Comparison of ENCODE assay signal across 9 cellular contexts in the genomic region with DNA sequence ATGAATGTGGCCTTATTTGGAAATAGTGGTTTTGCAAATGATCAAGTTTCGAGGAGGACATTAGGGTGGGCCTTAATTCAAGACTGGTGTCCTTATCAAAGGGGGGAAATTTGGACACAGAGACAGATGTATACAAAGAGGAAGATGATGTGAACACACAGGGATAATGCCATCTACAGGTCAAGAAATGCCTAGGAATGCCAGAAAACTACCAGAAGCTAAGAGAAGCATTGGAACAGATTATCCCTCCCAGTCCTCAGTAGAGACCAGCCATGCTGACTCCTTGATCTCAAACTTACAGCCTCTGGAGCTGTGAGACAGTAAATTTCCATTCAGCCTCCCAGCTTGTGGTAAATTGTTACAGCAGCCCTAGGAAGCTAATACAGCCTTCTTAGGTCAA.
A peak's percentile ranks its signal among the peaks of the same experiment; 100 is the strongest.
DNase-seq lines count a peak whose midpoint lies in the region; ATAC-seq and TF ChIP-seq lines count a peak whose summit lies in the region.
"Had no signal": no experiment of that assay in that cellular context is flagged by ENCODE, and none has a peak within 500 bp of the region (broad histone marks: within the 10 kb centered on the region; RNA-seq: fewer than 3 reads in every experiment).

No MANE protein-coding gene starts in this region.

- H3K27ac Mint-ChIP-seq in natural killer cell treated with Interleukin-12 subunit alpha and Interleukin-12 subunit beta and Interleukin-15 and Interleukin-18, amount 100 ng/mL, for 72 hours = peak overlapping the region; percentile 41 to 75
- no peak overlapping the region for H3K27ac Mint-ChIP-seq in natural killer cell
- H3K27ac Mint-ChIP-seq: activated naive CD8-positive, alpha-beta T cell treated with anti-CD3 and anti-CD28 coated beads, Interleukin-2, amount 10 ng/mL, durations not matched to agents 7 days and 5 days had no signal

- intact Hi-C loops in natural killer cell (cut with micrococcal nuclease) = no loop called here

- no peak overlapping the region for H3K4me3 ChIP-seq in epithelial cell of esophagus (ENCODE audit: low read length)

- H3K27me3 Mint-ChIP-seq in natural killer cell treated with Interleukin-12 subunit alpha and Interleukin-12 subunit beta and Interleukin-15 and Interleukin-18, amount 100 ng/mL, for 72 hours = peaks cover 0 to 4% of the 10 kb centered on the region in 2 donors
- H3K27me3 Mint-ChIP-seq in natural killer cell (ENCODE audit: low read depth in 2 of 2) = peaks cover 19 to 35% of the 10 kb centered on the region in 2 donors

- TF ChIP-seq CTCF in natural killer cell (IDR thresholded peaks at IDR 0.05) = no peak
- TF ChIP-seq CTCF in epithelial cell of esophagus (IDR thresholded peaks at IDR 0.05; ENCODE audit: insufficient read depth, low read depth, low read length, missing control alignments) = no peak

- peaks cover 4% of the 10 kb centered on the region for H3K9me3 Mint-ChIP-seq in natural killer cell treated with Interleukin-12 subunit alpha and Interleukin-12 subunit beta and Interleukin-15 and Interleukin-18, amount 100 ng/mL, for 72 hours
- H3K9me3 Mint-ChIP-seq in natural killer cell = no peaks in the 10 kb centered on the region
- H3K9me3 Mint-ChIP-seq: activated naive CD8-positive, alpha-beta T cell treated with anti-CD3 and anti-CD28 coated beads, Interleukin-2, amount 10 ng/mL, durations not matched to agents 7 days and 5 days had no signal

- no peak for ATAC-seq in natural killer cell treated with Interleukin-12 subunit alpha and Interleukin-12 subunit beta and Interleukin-15 and Interleukin-18, amount 100 ng/mL, for 72 hours
- ATAC-seq in natural killer cell (no peak), GM21360 (IDR thresholded peaks at IDR 0.05; ENCODE audit: unreplicated experiment) (no peak)

- H3K4me3 Mint-ChIP-seq in natural killer cell treated with Interleukin-12 subunit alpha and Interleukin-12 subunit beta and Interleukin-15 and Interleukin-18, amount 100 ng/mL, for 72 hours = peak overlapping the region; percentile 62
- no peak overlapping the region for H3K4me3 Mint-ChIP-seq in natural killer cell

- peaks cover 27 to 46% of the 10 kb centered on the region in 2 donors for H3K4me1 Mint-ChIP-seq in natural killer cell treated with Interleukin-12 subunit alpha and Interleukin-12 subunit beta and Interleukin-15 and Interleukin-18, amount 100 ng/mL, for 72 hours (ENCODE audit: low read depth in 2 of 2)
- H3K4me1 Mint-ChIP-seq in natural killer cell = peaks cover 7 to 8% of the 10 kb centered on the region in 2 donors

- no peak for DNase-seq in natural killer cell treated with Interleukin-12 subunit alpha and Interleukin-12 subunit beta and Interleukin-15 and Interleukin-18, amount 100 ng/mL, for 72 hours (ENCODE audit: low spot score)
- no peak for DNase-seq in natural killer cell
- DNase-seq in NAMALWA (ENCODE audit: low spot score) = peak; percentile 13
- peak; percentile 3 for DNase-seq in epithelial cell of esophagus (ENCODE audit: low read depth)
- DNase-seq in NCI-H2171 (lab: John Stamatoyannopoulos, UW) = no peak
- no peak for DNase-seq in CD1c-positive myeloid dendritic cell (ENCODE audit: extremely low spot score)
- no peak for DNase-seq in inferior parietal cortex (ENCODE audit: extremely low spot score)
- DNase-seq: activated naive CD8-positive, alpha-beta T cell treated with anti-CD3 and anti-CD28 coated beads, Interleukin-2, amount 10 ng/mL, durations not matched to agents 7 days and 5 days had no signal

- peaks cover 7% of the 10 kb centered on the region for H3K36me3 Mint-ChIP-seq in natural killer cell treated with Interleukin-12 subunit alpha and Interleukin-12 subunit beta and Interleukin-15 and Interleukin-18, amount 100 ng/mL, for 72 hours
- H3K36me3 Mint-ChIP-seq in natural killer cell = no peaks in the 10 kb centered on the region
- H3K36me3 Mint-ChIP-seq: activated naive CD8-positive, alpha-beta T cell treated with anti-CD3 and anti-CD28 coated beads, Interleukin-2, amount 10 ng/mL, durations not matched to agents 7 days and 5 days had no signal

Comparison
In these comparisons a context has a peak if more than half of its experiments do, and no peak if none do; other contexts are left out.
1. H3K27ac Mint-ChIP-seq: peak in natural killer cell treated with Interleukin-12 subunit alpha and Interleukin-12 subunit beta and Interleukin-15 and Interleukin-18, amount 100 ng/mL, for 72 hours (2 of 2); none in natural killer cell (0 of 2).
2. DNase-seq: peak in NAMALWA (single experiment) and epithelial cell of esophagus (single experiment); none in natural killer cell treated with Interleukin-12 subunit alpha and Interleukin-12 subunit beta and Interleukin-15 and Interleukin-18, amount 100 ng/mL, for 72 hours (single experiment), natural killer cell (single experiment), NCI-H2171 (single experiment), CD1c-positive myeloid dendritic cell (single experiment) and inferior parietal cortex (single experiment).